1 cellular context compared by ENCODE assay signal in the genomic region with DNA sequence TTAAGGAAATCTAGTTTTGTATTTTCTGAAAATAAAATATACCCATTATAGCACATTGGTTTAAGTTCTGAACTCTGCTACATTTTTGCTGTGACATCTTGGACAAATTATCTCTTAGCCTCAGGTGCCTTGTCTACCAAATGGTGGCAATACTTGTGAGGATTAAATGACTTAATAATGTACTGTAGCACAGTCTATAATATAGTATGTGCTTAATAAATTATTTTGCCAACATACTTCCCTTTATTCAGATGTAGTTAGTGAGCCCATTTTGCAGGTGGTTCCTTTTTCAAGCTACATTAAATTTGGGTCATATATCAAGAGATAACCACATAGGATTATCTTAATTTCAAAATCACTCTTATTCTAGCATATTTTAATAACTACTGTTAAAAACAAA.
TF ChIP-seq lines count a peak whose summit lies in the region.

No MANE protein-coding gene starts in this region.

TF ChIP-seq in HepG2, 621 proteins besides CTCF, POLR2A, EP300 and RAD21:
- TF ChIP-seq, protein P1, sequence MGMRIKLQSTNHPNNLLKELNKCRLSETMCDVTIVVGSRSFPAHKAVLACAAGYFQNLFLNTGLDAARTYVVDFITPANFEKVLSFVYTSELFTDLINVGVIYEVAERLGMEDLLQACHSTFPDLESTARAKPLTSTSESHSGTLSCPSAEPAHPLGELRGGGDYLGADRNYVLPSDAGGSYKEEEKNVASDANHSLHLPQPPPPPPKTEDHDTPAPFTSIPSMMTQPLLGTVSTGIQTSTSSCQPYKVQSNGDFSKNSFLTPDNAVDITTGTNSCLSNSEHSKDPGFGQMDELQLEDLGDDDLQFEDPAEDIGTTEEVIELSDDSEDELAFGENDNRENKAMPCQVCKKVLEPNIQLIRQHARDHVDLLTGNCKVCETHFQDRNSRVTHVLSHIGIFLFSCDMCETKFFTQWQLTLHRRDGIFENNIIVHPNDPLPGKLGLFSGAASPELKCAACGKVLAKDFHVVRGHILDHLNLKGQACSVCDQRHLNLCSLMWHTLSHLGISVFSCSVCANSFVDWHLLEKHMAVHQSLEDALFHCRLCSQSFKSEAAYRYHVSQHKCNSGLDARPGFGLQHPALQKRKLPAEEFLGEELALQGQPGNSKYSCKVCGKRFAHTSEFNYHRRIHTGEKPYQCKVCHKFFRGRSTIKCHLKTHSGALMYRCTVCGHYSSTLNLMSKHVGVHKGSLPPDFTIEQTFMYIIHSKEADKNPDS (CRISPR knock-in tag; IDR thresholded peaks at IDR 0.05), result no peak
- TF ChIP-seq, protein P2, sequence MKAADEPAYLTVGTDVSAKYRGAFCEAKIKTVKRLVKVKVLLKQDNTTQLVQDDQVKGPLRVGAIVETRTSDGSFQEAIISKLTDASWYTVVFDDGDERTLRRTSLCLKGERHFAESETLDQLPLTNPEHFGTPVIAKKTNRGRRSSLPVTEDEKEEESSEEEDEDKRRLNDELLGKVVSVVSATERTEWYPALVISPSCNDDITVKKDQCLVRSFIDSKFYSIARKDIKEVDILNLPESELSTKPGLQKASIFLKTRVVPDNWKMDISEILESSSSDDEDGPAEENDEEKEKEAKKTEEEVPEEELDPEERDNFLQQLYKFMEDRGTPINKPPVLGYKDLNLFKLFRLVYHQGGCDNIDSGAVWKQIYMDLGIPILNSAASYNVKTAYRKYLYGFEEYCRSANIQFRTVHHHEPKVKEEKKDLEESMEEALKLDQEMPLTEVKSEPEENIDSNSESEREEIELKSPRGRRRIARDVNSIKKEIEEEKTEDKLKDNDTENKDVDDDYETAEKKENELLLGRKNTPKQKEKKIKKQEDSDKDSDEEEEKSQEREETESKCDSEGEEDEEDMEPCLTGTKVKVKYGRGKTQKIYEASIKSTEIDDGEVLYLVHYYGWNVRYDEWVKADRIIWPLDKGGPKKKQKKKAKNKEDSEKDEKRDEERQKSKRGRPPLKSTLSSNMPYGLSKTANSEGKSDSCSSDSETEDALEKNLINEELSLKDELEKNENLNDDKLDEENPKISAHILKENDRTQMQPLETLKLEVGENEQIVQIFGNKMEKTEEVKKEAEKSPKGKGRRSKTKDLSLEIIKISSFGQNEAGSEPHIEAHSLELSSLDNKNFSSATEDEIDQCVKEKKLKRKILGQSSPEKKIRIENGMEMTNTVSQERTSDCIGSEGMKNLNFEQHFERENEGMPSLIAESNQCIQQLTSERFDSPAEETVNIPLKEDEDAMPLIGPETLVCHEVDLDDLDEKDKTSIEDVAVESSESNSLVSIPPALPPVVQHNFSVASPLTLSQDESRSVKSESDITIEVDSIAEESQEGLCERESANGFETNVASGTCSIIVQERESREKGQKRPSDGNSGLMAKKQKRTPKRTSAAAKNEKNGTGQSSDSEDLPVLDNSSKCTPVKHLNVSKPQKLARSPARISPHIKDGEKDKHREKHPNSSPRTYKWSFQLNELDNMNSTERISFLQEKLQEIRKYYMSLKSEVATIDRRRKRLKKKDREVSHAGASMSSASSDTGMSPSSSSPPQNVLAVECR (CRISPR knock-in tag; IDR thresholded peaks at IDR 0.05; ENCODE audit: borderline replicate concordance), result no peak
- TF ChIP-seq ZNF747 (CRISPR knock-in tag; IDR thresholded peaks at IDR 0.05; ENCODE audit: borderline replicate concordance), result no peak
- no peak for TF ChIP-seq ZNF383 (CRISPR knock-in tag; IDR thresholded peaks at IDR 0.05; ENCODE audit: borderline replicate concordance)
- no peak for TF ChIP-seq SOX13 (IDR thresholded peaks at IDR 0.05)
- no peak for TF ChIP-seq SOX13 (CRISPR knock-in tag; conservative IDR thresholded peaks at IDR 0.05 in 1 of 2, IDR thresholded peaks at IDR 0.05 in 1 of 2)
- TF ChIP-seq TOPORS (CRISPR knock-in tag; IDR thresholded peaks at IDR 0.05), result no peak
- no peak for TF ChIP-seq MXI1 (IDR thresholded peaks at IDR 0.05; ENCODE audit: borderline replicate concordance, low read depth, low read length)
